In the genomic region with DNA sequence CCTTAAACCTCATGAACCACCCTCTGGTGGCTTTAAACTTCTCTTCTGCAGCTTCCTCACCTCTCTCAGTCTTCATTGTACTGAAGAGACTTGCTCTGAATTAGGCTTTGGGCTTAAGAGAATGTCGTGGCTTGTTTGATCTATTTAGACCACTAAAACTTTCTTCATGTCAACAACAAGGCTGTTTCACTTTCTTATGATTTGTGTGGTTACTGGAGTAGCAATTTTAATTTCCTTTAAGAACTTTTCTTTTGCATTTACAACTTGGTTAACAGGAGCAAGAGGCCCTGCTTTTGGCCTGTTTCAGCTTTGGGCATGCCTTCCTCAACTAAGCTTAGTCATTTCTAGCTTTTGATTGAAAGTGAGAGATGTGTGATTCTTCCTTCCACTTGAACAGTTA, we compare ENCODE assay signal across 11 cellular contexts.
DNase-seq lines count a peak whose midpoint lies in the region; ATAC-seq and TF ChIP-seq lines count a peak whose summit lies in the region.
"Had no signal": no experiment of that assay in that cellular context is flagged by ENCODE, and none has a peak within 500 bp of the region (broad histone marks: within the 10 kb centered on the region; RNA-seq: fewer than 3 reads in every experiment).

No MANE protein-coding gene starts in this region.

- H3K9me3 Mint-ChIP-seq in activated naive CD4-positive, alpha-beta T cell treated with anti-CD3 and anti-CD28 coated beads, Interleukin-2, amount 10 ng/mL, durations not matched to agents 7 days and 5 days, result peaks cover 13% of the 10 kb centered on the region

- no peak for TF ChIP-seq CTCF in GM13977 (IDR thresholded peaks at IDR 0.05; ENCODE audit: extremely low read depth, insufficient read depth, missing control alignments)

- ATAC-seq in HG02938 (IDR thresholded peaks at IDR 0.05; ENCODE audit: unreplicated experiment), result peak; percentile 62
- no peak for ATAC-seq in HG02970 (IDR thresholded peaks at IDR 0.05; ENCODE audit: low FRiP score, unreplicated experiment)
- no peak for ATAC-seq in GM21619 (IDR thresholded peaks at IDR 0.05; ENCODE audit: unreplicated experiment)

- H3K36me3 Mint-ChIP-seq in activated naive CD4-positive, alpha-beta T cell treated with anti-CD3 and anti-CD28 coated beads, Interleukin-2, amount 10 ng/mL, durations not matched to agents 7 days and 5 days, result peaks cover 34% of the 10 kb centered on the region

- H3K4me1 Mint-ChIP-seq in activated naive CD4-positive, alpha-beta T cell treated with anti-CD3 and anti-CD28 coated beads, Interleukin-2, amount 10 ng/mL, durations not matched to agents 7 days and 5 days, result peaks cover 42% of the 10 kb centered on the region

- DNase-seq in GM13977 (ENCODE audit: low spot score), result peak; percentile 15
- DNase-seq in activated naive CD4-positive, alpha-beta T cell treated with anti-CD3 and anti-CD28 coated beads, Interleukin-2, amount 10 ng/mL, durations not matched to agents 7 days and 5 days, result peak; percentile 59
- peak; percentile 2 for DNase-seq in stimulated activated CD4-positive, alpha-beta T cell treated with anti-CD3 and anti-CD28 coated beads, Interleukin-4, amount 100 ng/mL, for 1 hour
- no peak for DNase-seq in medulla oblongata (ENCODE audit: extremely low spot score)
- DNase-seq: activated CD4-positive, CD25-positive, alpha-beta regulatory T cell; GDM1; MV-4-11 had no signal

- CTCF ChIA-PET in activated naive CD4-positive, alpha-beta T cell treated with anti-CD3 and anti-CD28 coated beads, Interleukin-2, amount 10 ng/mL, durations not matched to agents 7 days and 5 days (lab: Charles Lee), result interaction anchor here (1.2 to 3.0 kb wide), 4 partner anchors 10 to 230 kb away, joined by 4 to 14 read pairs (median 6); no protein-coding TSS in a partner anchor

- in situ Hi-C loops in GM13977 (cut with MboI; ENCODE audit: low pct_unique_long_range_greater_than_20kb, low sequenced_read_pairs, unreplicated experiment), result no loop called here

- peak overlapping the region; percentile 94 for H3K27ac Mint-ChIP-seq in activated naive CD4-positive, alpha-beta T cell treated with anti-CD3 and anti-CD28 coated beads, Interleukin-2, amount 10 ng/mL, durations not matched to agents 7 days and 5 days
- H3K27ac Mint-ChIP-seq: dendritic cell treated with granulocyte-macrophage colony-stimulating factor and Interleukin-4, amounts not matched to agents 40 ng/mL and 50 ng/mL, for 4 days had no signal

- peaks cover 11% of the 10 kb centered on the region for H3K27me3 Mint-ChIP-seq in activated naive CD4-positive, alpha-beta T cell treated with anti-CD3 and anti-CD28 coated beads, Interleukin-2, amount 10 ng/mL, durations not matched to agents 7 days and 5 days

- peak overlapping the region; percentile 0 for H3K4me3 Mint-ChIP-seq in activated naive CD4-positive, alpha-beta T cell treated with anti-CD3 and anti-CD28 coated beads, Interleukin-2, amount 10 ng/mL, durations not matched to agents 7 days and 5 days
- H3K4me3 Mint-ChIP-seq: dendritic cell treated with granulocyte-macrophage colony-stimulating factor and Interleukin-4, amounts not matched to agents 40 ng/mL and 50 ng/mL, for 4 days had no signal
